8 cellular contexts compared by ENCODE assay signal in the genomic region with DNA sequence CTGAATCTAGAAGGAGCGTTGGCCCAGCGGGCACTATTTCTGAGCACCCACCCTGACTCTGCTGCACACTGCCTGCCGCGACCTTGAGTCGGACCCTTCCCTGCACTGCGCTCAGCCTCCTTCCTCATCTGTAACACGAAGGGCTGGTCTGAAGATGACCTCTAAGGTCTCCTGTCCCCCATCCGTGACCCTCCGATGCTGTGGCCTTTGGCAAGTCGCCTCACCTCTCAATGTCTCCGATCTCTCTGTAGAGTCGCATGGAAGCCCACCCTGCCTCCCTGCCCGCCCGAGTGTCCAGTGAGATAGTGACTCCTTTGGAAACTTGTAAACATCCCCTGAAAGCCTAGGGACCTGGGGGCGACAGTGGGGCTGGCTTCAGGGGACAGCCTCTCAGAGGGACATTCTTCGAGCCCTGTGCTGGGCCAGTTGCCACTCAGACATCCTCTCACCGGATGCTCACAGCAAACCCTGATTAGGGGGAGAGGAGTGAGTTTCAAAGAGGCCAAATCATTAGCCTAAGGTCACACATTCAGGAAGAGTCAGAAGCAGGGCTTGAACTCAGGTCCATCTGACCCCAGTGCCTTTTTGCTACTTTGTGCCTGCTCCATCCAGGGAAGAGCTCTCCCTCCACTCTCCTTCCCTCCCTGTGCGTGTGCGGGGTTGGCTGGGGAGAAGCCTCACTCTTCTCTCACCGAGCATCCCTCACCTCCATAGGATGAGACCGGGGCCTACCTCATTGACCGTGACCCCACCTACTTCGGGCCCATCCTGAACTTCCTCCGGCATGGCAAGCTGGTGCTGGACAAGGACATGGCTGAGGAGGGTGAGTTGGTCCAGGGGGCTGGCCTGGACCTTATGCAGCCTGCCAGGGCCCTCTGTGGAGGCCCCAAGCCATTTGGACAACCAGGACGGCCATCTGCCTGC. TPM values are rescaled to one million over a fixed set of nuclear protein-coding genes. Genes with fewer than 3 reads are reported as not detected.
DNase-seq lines count a peak whose midpoint lies in the region; ATAC-seq and TF ChIP-seq lines count a peak whose summit lies in the region.

No MANE protein-coding gene starts in this region.

- H3K4me3 ChIP-seq in ACC112 (ENCODE audit: low read depth, low read length): peak overlapping the region; percentile 81
- H3K4me3 ChIP-seq in colonic mucosa: peak overlapping the region; percentile 69

- DNase-seq in colonic mucosa: no peak
- no peak for DNase-seq in naive B cell
- DNase-seq in dedifferentiated amniotic fluid mesenchymal stem cell (ENCODE audit: extremely low spot score): no peak
- DNase-seq in iPS-NIHi7 (ENCODE audit: extremely low spot score): no peak

- ATAC-seq in naive B cell (ENCODE audit: low read depth in 2 of 2) (no peak), GM21423 (IDR thresholded peaks at IDR 0.05; ENCODE audit: unreplicated experiment) (no peak), GM18858 (IDR thresholded peaks at IDR 0.05; ENCODE audit: unreplicated experiment) (no peak)

- H3K4me1 Mint-ChIP-seq in IgD-negative memory B cell: peaks cover 0 to 10% (median 3%) of the 10 kb centered on the region in 3 donors
- peaks cover 5 to 19% (median 17%) of the 10 kb centered on the region in 3 donors for H3K4me1 Mint-ChIP-seq in naive B cell

- no peaks in the 10 kb centered on the region for H3K9me3 ChIP-seq in colonic mucosa

- intact Hi-C loops in colonic mucosa (cut with DNase I): no loop called here

- H3K9ac ChIP-seq in colonic mucosa (ENCODE audit: low read depth in 2 of 2, low read length in 2 of 2): peak overlapping the region in 1 of 2 donors; percentile 74

- H2AFZ ChIP-seq in ACC112 (ENCODE audit: low read length, unreplicated experiment): peak overlapping the region; percentile 14

- H3K36me3 Mint-ChIP-seq in IgD-negative memory B cell: peaks cover 3% of the 10 kb centered on the region
- H3K36me3 Mint-ChIP-seq in naive B cell: peaks cover 3 to 15% of the 10 kb centered on the region in 2 donors

- H3K27me3 Mint-ChIP-seq in IgD-negative memory B cell: peaks cover 3% of the 10 kb centered on the region
- no peaks in the 10 kb centered on the region for H3K27me3 Mint-ChIP-seq in naive B cell

- H3K27ac ChIP-seq in ACC112 (ENCODE audit: low read depth, low read length) (no peak overlapping the region), colonic mucosa (no peak overlapping the region)

- H3K36me3 ChIP-seq in ACC112 (ENCODE audit: insufficient read depth, low read length) (no peaks in the 10 kb centered on the region), colonic mucosa (no peaks in the 10 kb centered on the region)

- H3K79me2 ChIP-seq in ACC112 (ENCODE audit: control insufficient read depth, insufficient read depth, low read length, unreplicated experiment): no peaks in the 10 kb centered on the region

- H3K27ac Mint-ChIP-seq in IgD-negative memory B cell: peak overlapping the region; percentile 23 to 74 (median 67)
- peak overlapping the region in 3 of 6 donors; percentile 55 to 80 (median 56) for H3K27ac Mint-ChIP-seq in naive B cell

- H3K9me3 Mint-ChIP-seq in IgD-negative memory B cell: peaks cover 0 to 2% (median 0%) of the 10 kb centered on the region in 3 donors
- no peaks in the 10 kb centered on the region for H3K9me3 Mint-ChIP-seq in naive B cell

- TF ChIP-seq CTCF in colonic mucosa (IDR thresholded peaks at IDR 0.05): no peak

- H3K4me3 Mint-ChIP-seq in IgD-negative memory B cell: peak overlapping the region; percentile 74 to 93 (median 88)
- peak overlapping the region; percentile 75 to 91 (median 86) for H3K4me3 Mint-ChIP-seq in naive B cell

- H3K27me3 ChIP-seq in ACC112 (ENCODE audit: insufficient read depth, low read length) (no peaks in the 10 kb centered on the region), colonic mucosa (no peaks in the 10 kb centered on the region)

- peaks cover 4% of the 10 kb centered on the region for H3K4me1 ChIP-seq in ACC112 (ENCODE audit: control insufficient read depth, insufficient read depth, low read length, unreplicated experiment)
- peaks cover 18% of the 10 kb centered on the region for H3K4me1 ChIP-seq in colonic mucosa

RNA-seq across cellular contexts. Expression of gene KCTD17, which starts 1.1 kb away (rescaled TPM):
- 13.3 TPM for polyA plus RNA-seq in IgD-negative memory B cell
- 10 to 100 TPM; 25.4 to 39.9 TPM for total RNA-seq in colonic mucosa
- polyA plus RNA-seq in naive B cell (ENCODE audit: low read depth in 6 of 6): 10 to 100 TPM in 1 of 6 donors, 1 to 10 TPM in 5; 6.7 to 15.6 (median 9.5) TPM

RNA-seq across cellular contexts. Expression of gene MPST, which starts 33.1 kb away (rescaled TPM):
- polyA plus RNA-seq in IgD-negative memory B cell (16.2 TPM), naive B cell (ENCODE audit: low read depth in 6 of 6) (10 to 100 TPM; 12.0 to 16.5 (median 12.8) TPM)
- 100 to 1,000 TPM; 217 to 259 TPM for total RNA-seq in colonic mucosa

RNA-seq across cellular contexts. Expression of gene TST, which starts 33.4 kb away (rescaled TPM):
- polyA plus RNA-seq in IgD-negative memory B cell (3.8 TPM), naive B cell (ENCODE audit: low read depth in 6 of 6) (1 to 10 TPM in 1 of 6 donors, under 1 TPM in 3, not detected in 2; 0.65 to 3.3 (median 0.89) TPM)
- 100 to 1,000 TPM; 410 to 474 TPM for total RNA-seq in colonic mucosa

RNA-seq across cellular contexts. Expression of gene TMPRSS6, which starts 56.9 kb away (rescaled TPM):
- polyA plus RNA-seq in IgD-negative memory B cell (not detected), naive B cell (ENCODE audit: low read depth in 6 of 6) (under 1 TPM in 1 of 6 donors, not detected in 5; 0.08 TPM)
- 1 to 10 TPM in 1 of 2 donors, under 1 TPM in 1; 0.10 to 1.5 TPM for total RNA-seq in colonic mucosa
